ENCODE assay signal across 16 cellular contexts in the genomic region with DNA sequence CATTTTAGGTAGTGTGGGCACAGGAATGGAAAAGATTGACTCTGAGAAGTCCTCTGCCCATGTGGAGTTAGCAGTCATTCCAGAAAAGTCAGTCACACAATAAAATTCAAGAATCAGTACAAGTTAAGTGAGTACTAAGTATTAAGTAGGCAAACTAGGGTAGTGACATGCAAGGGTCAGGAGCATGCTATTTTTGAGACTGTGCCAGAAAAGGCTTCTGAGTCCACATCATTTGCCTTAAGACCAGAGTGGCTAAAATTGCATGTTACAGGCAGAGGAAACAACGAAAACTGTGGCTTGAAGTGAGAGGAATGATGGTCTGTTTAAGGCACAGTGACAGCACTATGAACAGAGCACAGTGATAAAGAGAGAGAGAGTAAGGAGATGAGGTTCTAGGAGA.
DNase-seq lines count a peak whose midpoint lies in the region; ATAC-seq, FAIRE-seq and TF ChIP-seq lines count a peak whose summit lies in the region.
"Had no signal": no experiment of that assay in that cellular context is flagged by ENCODE, and none has a peak within 500 bp of the region (broad histone marks: within the 10 kb centered on the region; RNA-seq: fewer than 3 reads in every experiment).

No MANE protein-coding gene starts in this region.

- peak; percentile 75 for FAIRE-seq in H54 (lab: Jason Lieb, UNC)
- FAIRE-seq: A549, HepG2, HTR-8/SVneo had no signal

- TF ChIP-seq CTCF in SU-DHL-6 (IDR thresholded peaks at IDR 0.05; ENCODE audit: insufficient read depth, low read length, poor library complexity, severe bottlenecking) (no peak), foreskin fibroblast (IDR thresholded peaks at IDR 0.05; ENCODE audit: low read depth, low read length) (no peak), mucosa of descending colon (IDR thresholded peaks at IDR 0.05) (no peak)

- no peak overlapping the region for H3K27ac ChIP-seq in SU-DHL-6 (ENCODE audit: low read depth, low read length)
- H3K27ac ChIP-seq: A549, C4-2B had no signal

- TF ChIP-seq POLR2A in H54 (IDR thresholded peaks at IDR 0.05; ENCODE audit: low read depth, low read length), result no peak

- intact Hi-C loops in mucosa of descending colon (cut with DNase I, micrococcal nuclease), result no loop called here

- no peaks in the 10 kb centered on the region for H3K4me1 ChIP-seq in mucosa of descending colon (ENCODE audit: low read depth)
- H3K4me1 ChIP-seq: A549 had no signal

- H3K4me3 ChIP-seq in SU-DHL-6 (ENCODE audit: insufficient read depth, low read length, poor library complexity, severe bottlenecking) (no peak overlapping the region), foreskin fibroblast (ENCODE audit: low read depth in 1 of 2, low read length in 2 of 2) (no peak overlapping the region), mucosa of descending colon (no peak overlapping the region)
- H3K4me3 ChIP-seq: A549 had no signal

- H3K4me2 ChIP-seq in SU-DHL-6 (ENCODE audit: low read depth, low read length, poor library complexity, severe bottlenecking), result no peak overlapping the region
- H3K4me2 ChIP-seq: A549 had no signal

- H3K9me3 ChIP-seq in SU-DHL-6 (ENCODE audit: insufficient read depth, low read length), result no peaks in the 10 kb centered on the region
- no peaks in the 10 kb centered on the region for H3K9me3 ChIP-seq in mucosa of descending colon
- H3K9me3 ChIP-seq: A549, BE2C had no signal

- H3K79me2 ChIP-seq in SU-DHL-6 (ENCODE audit: insufficient read depth, low read length), result no peaks in the 10 kb centered on the region

- no peak overlapping the region for H3K9ac ChIP-seq in SU-DHL-6 (ENCODE audit: low read length)

- peak overlapping the region; percentile 1 for H2AFZ ChIP-seq in SU-DHL-6 (ENCODE audit: low read depth, low read length, severe bottlenecking)

- no peak for ATAC-seq in mucosa of descending colon
- ATAC-seq in HG03432 (IDR thresholded peaks at IDR 0.05; ENCODE audit: unreplicated experiment), result no peak
- ATAC-seq: A549, HepG2 had no signal

- H4K20me1 ChIP-seq in SU-DHL-6 (ENCODE audit: low read depth, low read length), result no peaks in the 10 kb centered on the region

- DNase-seq in H54 (ENCODE audit: insufficient read length, low spot score), result no peak
- peak; percentile 34 to 53 for DNase-seq in foreskin fibroblast
- no peak for DNase-seq in mucosa of descending colon
- DNase-seq in NK-92 (lab: John Stamatoyannopoulos, UW; ENCODE audit: unreplicated experiment), result no peak
- DNase-seq in GM19238 (ENCODE audit: insufficient read length, low spot score), result no peak
- DNase-seq: BE2C; CD4-positive, alpha-beta memory T cell; DMS153; DND-41; GF-D8 had no signal

- no peaks in the 10 kb centered on the region for H3K36me3 ChIP-seq in SU-DHL-6 (ENCODE audit: low read length)
- H3K36me3 ChIP-seq in mucosa of descending colon (ENCODE audit: low read depth), result no peaks in the 10 kb centered on the region
- H3K36me3 ChIP-seq: BE2C had no signal

- H3F3A ChIP-seq in SU-DHL-6 (ENCODE audit: insufficient read depth), result no peaks in the 10 kb centered on the region

- no peaks in the 10 kb centered on the region for H3K27me3 ChIP-seq in SU-DHL-6 (ENCODE audit: low read length)
- H3K27me3 ChIP-seq: BE2C had no signal

- no peaks in the 10 kb centered on the region for H3K9me2 ChIP-seq in SU-DHL-6 (replicated peaks; ENCODE audit: insufficient read depth, low read length)

Comparison
In these comparisons a context has a peak if more than half of its experiments do, and no peak if none do; other contexts are left out.
1. DNase-seq: peak in foreskin fibroblast (2 of 2); none in H54 (single experiment), mucosa of descending colon (0 of 3), NK-92 (single experiment) and GM19238 (single experiment).